In genomic region chr2:177683473-177684069, GRCh38 we compare ENCODE assay signal across 22 cellular contexts.
DNase-seq lines count a peak whose midpoint lies in the region; ATAC-seq, FAIRE-seq and TF ChIP-seq lines count a peak whose summit lies in the region.
"Had no signal": no experiment of that assay in that cellular context is flagged by ENCODE, and none has a peak within 500 bp of the region (broad histone marks: within the 10 kb centered on the region; RNA-seq: fewer than 3 reads in every experiment).

No MANE protein-coding gene starts in this region.

- no peak overlapping the region for H3K9ac ChIP-seq in mesendoderm (ENCODE audit: low read length)
- H3K9ac ChIP-seq: BLaER1, GM23248 had no signal

- H4K5ac ChIP-seq in mesendoderm (ENCODE audit: low read length) = no peak overlapping the region

- no peak for FAIRE-seq in A549 (lab: Jason Lieb, UNC)
- FAIRE-seq in G401.6 (lab: Jason Lieb, UNC) = peak; percentile 92
- FAIRE-seq: GM12891, H1 had no signal

- DNase-seq in A549 (ENCODE audit: low read depth in 1 of 2, low spot score in 1 of 2) (no peak), cerebellar cortex (ENCODE audit: low spot score) (peak; percentile 65), mesendoderm (no peak), SJCRH30 (no peak), superior temporal gyrus (ENCODE audit: extremely low spot score) (no peak), mucosa of gallbladder (ENCODE audit: low spot score) (no peak)
- DNase-seq: 8988T; Caco-2; CD4-positive, CD25-positive, alpha-beta regulatory T cell; CD8-positive, alpha-beta T cell; DMS153; DND-41; GF-D8; GM23248; H7; HCEC 1CT had no signal

- no peak for TF ChIP-seq EP300 in A549 (IDR thresholded peaks at IDR 0.05)

- no peak overlapping the region for H2BK5ac ChIP-seq in mesendoderm (ENCODE audit: low read length)

- H3K36me3 ChIP-seq in mesendoderm (ENCODE audit: control insufficient read depth, insufficient read depth, low read length) (no peaks in the 10 kb centered on the region), SJCRH30 (no peaks in the 10 kb centered on the region)
- H3K36me3 ChIP-seq: BLaER1 had no signal

- POLR2A ChIA-PET in A549 (lab: Yijun Ruan, JAX) = no interaction called here

- no peak overlapping the region for H3K4ac ChIP-seq in mesendoderm (ENCODE audit: low read depth, low read length)

- H2BK120ac ChIP-seq in mesendoderm (ENCODE audit: low read depth, low read length) = peak overlapping the region; percentile 54

- H3K27me3 ChIP-seq in mesendoderm (ENCODE audit: insufficient read depth, low read length, poor library complexity) (no peaks in the 10 kb centered on the region), SJCRH30 (no peaks in the 10 kb centered on the region)
- H3K27me3 ChIP-seq: BLaER1 had no signal

- no peaks in the 10 kb centered on the region for H3K4me1 ChIP-seq in A549
- peaks cover 12% of the 10 kb centered on the region for H3K4me1 ChIP-seq in mesendoderm (ENCODE audit: control insufficient read depth, low read depth, low read length)
- H3K4me1 ChIP-seq in SJCRH30 = 0 out of 2 replicates have a peak, but pooled peaks cover 4% of the 10 kb centered on the region
- H3K4me1 ChIP-seq: Caco-2 had no signal

- H3K18ac ChIP-seq in mesendoderm (ENCODE audit: low read length) = peak overlapping the region; percentile 56

- TF ChIP-seq POLR2A in A549 (IDR thresholded peaks at IDR 0.05; ENCODE audit: low read length) = no peak

- no peak overlapping the region for H3K27ac ChIP-seq in A549
- H3K27ac ChIP-seq in mesendoderm (ENCODE audit: low read depth, low read length) = no peak overlapping the region
- no peak overlapping the region for H3K27ac ChIP-seq in SJCRH30
- H3K27ac ChIP-seq: BLaER1, C4-2B, GM23248 had no signal

- no peaks in the 10 kb centered on the region for H3K79me2 ChIP-seq in mesendoderm (ENCODE audit: control insufficient read depth, insufficient read depth, low read length)

- H3K4me2 ChIP-seq in A549 = no peak overlapping the region
- H3K4me2 ChIP-seq in mesendoderm (ENCODE audit: low read length) = no peak overlapping the region
- H3K4me2 ChIP-seq: BLaER1 had no signal

- no peak overlapping the region for H2AK5ac ChIP-seq in mesendoderm (ENCODE audit: low read length)

- no peak overlapping the region for H3K4me3 ChIP-seq in A549
- no peak overlapping the region for H3K4me3 ChIP-seq in mesendoderm (ENCODE audit: low read length)
- H3K4me3 ChIP-seq in SJCRH30 = no peak overlapping the region
- H3K4me3 ChIP-seq: BLaER1, GM23248 had no signal

- 78% methylated on average over 8 of the region's 8 CpGs for WGBS in A549 (ENCODE audit: missing lambda C conversion rate)
- no CpG with 5 or more reads among the region's 8 CpGs for WGBS in mesendoderm (ENCODE audit: extremely low coverage, insufficient coverage, low lambda C conversion rate)

- no peak for TF ChIP-seq RAD21 in A549 (conservative IDR thresholded peaks at IDR 0.05 in 1 of 2, IDR thresholded peaks at IDR 0.05 in 1 of 2)

- H3K79me1 ChIP-seq in mesendoderm (ENCODE audit: low read length) = no peaks in the 10 kb centered on the region

- no peak overlapping the region for H3K23ac ChIP-seq in mesendoderm (ENCODE audit: low read length)

- H3K56ac ChIP-seq in mesendoderm (ENCODE audit: low read length) = no peak overlapping the region

- ATAC-seq in A549 (no peak), GM21390 (IDR thresholded peaks at IDR 0.05; ENCODE audit: unreplicated experiment) (no peak)
- ATAC-seq: CD8-positive, alpha-beta T cell had no signal

- no peak overlapping the region for H2BK15ac ChIP-seq in mesendoderm (replicated peaks; ENCODE audit: low read depth)

- no peak for TF ChIP-seq CTCF in A549 (IDR thresholded peaks at IDR 0.05)

- CTCF ChIA-PET in A549 (lab: Yijun Ruan, JAX) = no interaction called here

- no peaks in the 10 kb centered on the region for H3K9me3 ChIP-seq in A549
- H3K9me3 ChIP-seq in SJCRH30 (replicated peaks) = no peaks in the 10 kb centered on the region
- H3K9me3 ChIP-seq: BLaER1, Caco-2 had no signal

- H4K8ac ChIP-seq in mesendoderm (ENCODE audit: low read depth, low read length) = no peak overlapping the region

TF ChIP-seq in A549, 52 proteins besides CTCF, POLR2A, EP300 and RAD21:
- TF ChIP-seq EHF (CRISPR knock-in tag; IDR thresholded peaks at IDR 0.05) (no peak), MAFK (IDR thresholded peaks at IDR 0.05; ENCODE audit: partially characterized antibody) (peak; percentile 32), HOXB5 (CRISPR knock-in tag; IDR thresholded peaks at IDR 0.05) (no peak)
- TF ChIP-seq, protein P1, sequence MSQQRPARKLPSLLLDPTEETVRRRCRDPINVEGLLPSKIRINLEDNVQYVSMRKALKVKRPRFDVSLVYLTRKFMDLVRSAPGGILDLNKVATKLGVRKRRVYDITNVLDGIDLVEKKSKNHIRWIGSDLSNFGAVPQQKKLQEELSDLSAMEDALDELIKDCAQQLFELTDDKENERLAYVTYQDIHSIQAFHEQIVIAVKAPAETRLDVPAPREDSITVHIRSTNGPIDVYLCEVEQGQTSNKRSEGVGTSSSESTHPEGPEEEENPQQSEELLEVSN (IDR thresholded peaks at IDR 0.05; ENCODE audit: borderline replicate concordance, low read depth) = no peak
